Comparison of ENCODE assay signal across 18 cellular contexts in the genomic region with DNA sequence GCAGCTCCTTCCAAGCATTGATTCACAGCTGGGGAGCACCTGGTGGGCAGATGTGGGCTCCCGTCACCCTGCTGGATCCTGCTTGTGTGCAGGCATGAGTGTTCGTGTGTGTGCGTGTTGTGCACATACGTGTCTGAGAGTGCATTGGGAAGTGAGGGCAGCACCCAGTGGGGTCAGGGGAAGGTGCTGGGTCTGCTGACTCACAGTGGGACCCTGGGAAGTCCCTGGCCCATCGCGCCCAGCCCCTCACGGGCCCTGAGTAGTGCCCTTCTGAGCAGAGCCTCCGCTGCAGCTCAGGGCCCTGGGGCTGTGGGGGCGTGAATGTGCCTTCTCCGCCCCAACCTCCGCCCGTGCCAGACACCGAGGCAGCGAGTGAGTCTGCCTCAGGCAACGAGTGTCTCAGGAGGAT. TPM values are rescaled to one million over a fixed set of nuclear protein-coding genes. Genes with fewer than 3 reads are reported as not detected.
A peak's percentile ranks its signal among the peaks of the same experiment; 100 is the strongest.
DNase-seq lines count a peak whose midpoint lies in the region; ATAC-seq and TF ChIP-seq lines count a peak whose summit lies in the region.
"Had no signal": no experiment of that assay in that cellular context is flagged by ENCODE, and none has a peak within 500 bp of the region (broad histone marks: within the 10 kb centered on the region; RNA-seq: fewer than 3 reads in every experiment).

No MANE protein-coding gene starts in this region.

- peaks cover 19% of the 10 kb centered on the region for H3K27me3 Mint-ChIP-seq in progenitor cell of endocrine pancreas
- H3K27me3 Mint-ChIP-seq in activated naive CD4-positive, alpha-beta T cell treated with anti-CD3 and anti-CD28 coated beads, Interleukin-2, amount 10 ng/mL, durations not matched to agents 7 days and 5 days = no peaks in the 10 kb centered on the region
- peaks cover 41% of the 10 kb centered on the region for H3K27me3 Mint-ChIP-seq in HFFc6 (ENCODE audit: insufficient read depth)
- H3K27me3 Mint-ChIP-seq: activated CD4-positive, alpha-beta T cell treated with anti-CD3 and anti-CD28 coated beads for 36 hours; activated naive CD4-positive, alpha-beta T cell treated with anti-CD3 and anti-CD28 coated beads, Interleukin-2, amount 50 U/mL, for 24 hours had no signal

- H3K9me3 Mint-ChIP-seq in progenitor cell of endocrine pancreas (ENCODE audit: low read depth) (no peaks in the 10 kb centered on the region), HFFc6 (no peaks in the 10 kb centered on the region)
- H3K9me3 Mint-ChIP-seq in activated naive CD4-positive, alpha-beta T cell treated with anti-CD3 and anti-CD28 coated beads, Interleukin-2, amount 10 ng/mL, durations not matched to agents 7 days and 5 days = no peaks in the 10 kb centered on the region
- H3K9me3 Mint-ChIP-seq: activated naive CD4-positive, alpha-beta T cell treated with anti-CD3 and anti-CD28 coated beads, Interleukin-2, amount 50 U/mL, for 24 hours; memory B cell; neural crest cell had no signal

- peak overlapping the region; percentile 41 for H3K27ac Mint-ChIP-seq in progenitor cell of endocrine pancreas
- no peak overlapping the region for H3K27ac Mint-ChIP-seq in activated naive CD4-positive, alpha-beta T cell treated with anti-CD3 and anti-CD28 coated beads, Interleukin-2, amount 10 ng/mL, durations not matched to agents 7 days and 5 days
- no peak overlapping the region for H3K27ac Mint-ChIP-seq in HFFc6
- H3K27ac Mint-ChIP-seq: activated CD4-positive, alpha-beta T cell treated with anti-CD3 and anti-CD28 coated beads for 36 hours; activated naive CD4-positive, alpha-beta T cell treated with anti-CD3 and anti-CD28 coated beads, Interleukin-2, amount 50 U/mL, for 24 hours; memory B cell had no signal

- CTCF ChIA-PET in activated naive CD4-positive, alpha-beta T cell treated with anti-CD3 and anti-CD28 coated beads, Interleukin-2, amount 10 ng/mL, durations not matched to agents 7 days and 5 days (lab: Charles Lee) = no interaction called here

- no peak for TF ChIP-seq CTCF in progenitor cell of endocrine pancreas (IDR thresholded peaks at IDR 0.05; ENCODE audit: unreplicated experiment)
- no peak for TF ChIP-seq CTCF in HFFc6 (IDR thresholded peaks at IDR 0.05)

- no peak for DNase-seq in progenitor cell of endocrine pancreas (ENCODE audit: low spot score, unreplicated experiment)
- no peak for DNase-seq in activated naive CD4-positive, alpha-beta T cell treated with anti-CD3 and anti-CD28 coated beads, Interleukin-2, amount 10 ng/mL, durations not matched to agents 7 days and 5 days
- no peak for DNase-seq in HFFc6
- DNase-seq in NCI-H526 treated with DMSO at 0.1 percent for 48 hours (lab: John Stamatoyannopoulos, UW) = no peak
- DNase-seq: activated CD4-positive, alpha-beta T cell treated with anti-CD3 and anti-CD28 coated beads for 36 hours; DMS53; glutamatergic neuron; thyroid gland had no signal

- H3K4me1 Mint-ChIP-seq in progenitor cell of endocrine pancreas (ENCODE audit: low read depth) = no peaks in the 10 kb centered on the region
- peaks cover 3% of the 10 kb centered on the region for H3K4me1 Mint-ChIP-seq in activated naive CD4-positive, alpha-beta T cell treated with anti-CD3 and anti-CD28 coated beads, Interleukin-2, amount 10 ng/mL, durations not matched to agents 7 days and 5 days
- H3K4me1 Mint-ChIP-seq in HFFc6 (ENCODE audit: low read depth) = no peaks in the 10 kb centered on the region
- H3K4me1 Mint-ChIP-seq: activated CD4-positive, alpha-beta T cell treated with anti-CD3 and anti-CD28 coated beads for 36 hours; activated naive CD4-positive, alpha-beta T cell treated with anti-CD3 and anti-CD28 coated beads, Interleukin-2, amount 50 U/mL, for 24 hours; neural crest cell had no signal

- ATAC-seq in GM18502 (IDR thresholded peaks at IDR 0.05; ENCODE audit: poor library complexity, unreplicated experiment) (peak; percentile 55), GM19452 (IDR thresholded peaks at IDR 0.05; ENCODE audit: unreplicated experiment) (peak; percentile 57), HG03060 (IDR thresholded peaks at IDR 0.05; ENCODE audit: low read depth, unreplicated experiment) (peak; percentile 43)
- ATAC-seq: activated CD4-positive, alpha-beta T cell treated with anti-CD3 and anti-CD28 coated beads for 36 hours; esophagus mucosa; Right ventricle myocardium inferior had no signal

- H3K36me3 Mint-ChIP-seq in progenitor cell of endocrine pancreas (ENCODE audit: insufficient read depth) (no peaks in the 10 kb centered on the region), HFFc6 (ENCODE audit: low read depth) (no peaks in the 10 kb centered on the region)
- no peaks in the 10 kb centered on the region for H3K36me3 Mint-ChIP-seq in activated naive CD4-positive, alpha-beta T cell treated with anti-CD3 and anti-CD28 coated beads, Interleukin-2, amount 10 ng/mL, durations not matched to agents 7 days and 5 days
- H3K36me3 Mint-ChIP-seq: activated naive CD4-positive, alpha-beta T cell treated with anti-CD3 and anti-CD28 coated beads, Interleukin-2, amount 50 U/mL, for 24 hours; brain; memory B cell had no signal

- H3K4me3 Mint-ChIP-seq in progenitor cell of endocrine pancreas (ENCODE audit: low read depth) (no peak overlapping the region), HFFc6 (no peak overlapping the region)
- no peak overlapping the region for H3K4me3 Mint-ChIP-seq in activated naive CD4-positive, alpha-beta T cell treated with anti-CD3 and anti-CD28 coated beads, Interleukin-2, amount 10 ng/mL, durations not matched to agents 7 days and 5 days
- H3K4me3 Mint-ChIP-seq: activated CD4-positive, alpha-beta T cell treated with anti-CD3 and anti-CD28 coated beads for 36 hours; activated naive CD4-positive, alpha-beta T cell treated with anti-CD3 and anti-CD28 coated beads, Interleukin-2, amount 50 U/mL, for 24 hours; brain; memory B cell; neural crest cell had no signal

RNA-seq across cellular contexts. Expression of a gene that starts 36.8 kb away (rescaled TPM):
- total RNA-seq in progenitor cell of endocrine pancreas = 1.5 and 1.7 TPM in 2 replicates
- total RNA-seq in HFFc6 (2021; fragmentation: NEBNext Ultra II Directional; extraction: Animal tissue kit (Norgen Biotek cat#: 25700)) = not detected
- total RNA-seq: activated CD4-positive, alpha-beta T cell treated with anti-CD3 and anti-CD28 coated beads for 36 hours; dermis microvascular lymphatic vessel endothelial cell had no signal
